Comparison of ENCODE assay signal across 8 cellular contexts in the genomic region with DNA sequence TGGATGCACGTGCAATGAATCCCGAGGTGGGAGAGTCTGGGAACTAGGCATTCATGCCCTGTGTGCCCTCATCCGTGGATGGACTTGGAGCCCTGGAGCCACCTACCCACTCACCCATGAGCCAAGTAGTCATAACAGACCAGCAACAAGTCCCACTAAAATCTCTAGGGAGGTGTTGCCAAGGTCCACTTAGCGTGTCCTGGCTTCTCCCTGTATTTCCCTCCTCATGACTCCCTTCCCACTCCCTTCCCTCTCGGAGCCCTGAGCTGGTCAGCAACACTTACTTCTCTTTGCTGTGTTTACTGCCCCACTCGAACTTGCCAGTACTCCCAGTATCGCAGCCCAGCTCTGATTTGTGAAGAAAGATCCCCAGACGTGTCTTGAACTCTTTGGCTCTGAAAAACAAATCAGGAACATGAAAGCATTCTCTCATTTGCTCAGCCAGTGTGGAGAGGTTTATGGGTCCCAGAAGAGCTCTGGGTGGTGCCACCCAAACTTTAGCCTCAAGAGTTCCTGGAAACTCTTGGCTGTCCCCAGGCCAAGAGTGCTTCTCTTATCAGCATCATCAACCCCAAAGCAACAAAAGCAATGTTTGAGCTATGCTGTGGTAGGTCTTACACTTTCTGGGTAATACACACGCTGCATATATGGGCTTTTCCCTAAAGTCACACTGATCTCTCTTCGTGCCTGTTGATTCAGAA.
DNase-seq lines count a peak whose midpoint lies in the region; ATAC-seq and TF ChIP-seq lines count a peak whose summit lies in the region.
"Had no signal": no experiment of that assay in that cellular context is flagged by ENCODE, and none has a peak within 500 bp of the region (broad histone marks: within the 10 kb centered on the region; RNA-seq: fewer than 3 reads in every experiment).

No MANE protein-coding gene starts in this region.

- H3K27ac Mint-ChIP-seq in effector memory CD8-positive, alpha-beta T cell: no peak overlapping the region

- H3K4me3 Mint-ChIP-seq in effector memory CD8-positive, alpha-beta T cell: peak overlapping the region; percentile 77 to 80

- peak overlapping the region; percentile 61 for H3K9ac ChIP-seq in NT2/D1 (ENCODE audit: insufficient read length, low read depth)

- peaks cover 17% of the 10 kb centered on the region in 2 donors for H3K27me3 Mint-ChIP-seq in effector memory CD8-positive, alpha-beta T cell

- peaks cover 10% of the 10 kb centered on the region for H3K36me3 Mint-ChIP-seq in effector memory CD8-positive, alpha-beta T cell (ENCODE audit: insufficient read depth)

- peaks cover 13 to 16% of the 10 kb centered on the region in 2 donors for H3K4me1 Mint-ChIP-seq in effector memory CD8-positive, alpha-beta T cell (ENCODE audit: low read depth in 2 of 2)

- peaks cover 42% of the 10 kb centered on the region for H3K36me3 ChIP-seq in NT2/D1 (ENCODE audit: insufficient read depth, insufficient read length, low read length)
- H3K36me3 ChIP-seq: adrenal gland had no signal

- H3K9me3 ChIP-seq in NT2/D1 (ENCODE audit: insufficient read depth, low read length): no peaks in the 10 kb centered on the region
- H3K9me3 ChIP-seq: adrenal gland had no signal

- no peak for TF ChIP-seq CTCF in GM12865 (IDR thresholded peaks at IDR 0.05; ENCODE audit: insufficient read depth, low read depth, low read length, missing control alignments)

- DNase-seq in GM12865 (ENCODE audit: low read depth): no peak
- no peak for DNase-seq in NT2/D1 (ENCODE audit: low read depth, low spot score)
- no peak for DNase-seq in effector memory CD8-positive, alpha-beta T cell
- no peak for DNase-seq in skeletal muscle cell (ENCODE audit: low read depth)
- DNase-seq in NCI-H2029 treated with DMSO at 0.1 percent for 48 hours (lab: John Stamatoyannopoulos, UW): no peak
- no peak for DNase-seq in NCI-H1436 (lab: John Stamatoyannopoulos, UW)

- peaks cover 46% of the 10 kb centered on the region for H3K27me3 ChIP-seq in NT2/D1 (ENCODE audit: insufficient read depth, insufficient read length)
- H3K27me3 ChIP-seq: adrenal gland had no signal

- ATAC-seq in effector memory CD8-positive, alpha-beta T cell (replicated peaks): peak; percentile 36
- no peak for ATAC-seq in HG03469 (IDR thresholded peaks at IDR 0.05; ENCODE audit: unreplicated experiment)

- no peaks in the 10 kb centered on the region for H3K9me3 Mint-ChIP-seq in effector memory CD8-positive, alpha-beta T cell

- H3K4me1 ChIP-seq in NT2/D1 (ENCODE audit: insufficient read depth, insufficient read length): peaks cover 11% of the 10 kb centered on the region

- H3K4me3 ChIP-seq in GM12865 (ENCODE audit: low read depth, low read length): peak overlapping the region; percentile 81
- peak overlapping the region; percentile 72 for H3K4me3 ChIP-seq in NT2/D1 (ENCODE audit: insufficient read length, low read depth)
- H3K4me3 ChIP-seq in skeletal muscle cell (ENCODE audit: low read depth, low read length): peak overlapping the region; percentile 57
